11 cellular contexts compared by ENCODE assay signal in genomic region chr14:35285991-35286564, GRCh38. TPM values are rescaled to one million over a fixed set of nuclear protein-coding genes. Genes with fewer than 3 reads are reported as not detected.
DNase-seq lines count a peak whose midpoint lies in the region; ATAC-seq, FAIRE-seq and TF ChIP-seq lines count a peak whose summit lies in the region.
"Had no signal": no experiment of that assay in that cellular context is flagged by ENCODE, and none has a peak within 500 bp of the region (broad histone marks: within the 10 kb centered on the region; RNA-seq: fewer than 3 reads in every experiment).

No MANE protein-coding gene starts in this region.

- H3K4me1 ChIP-seq in BLaER1 treated with 17β-estradiol and CSF1 and Interleukin-3, amounts not matched to agents 10 nM and 100 nM, result peaks cover 76 to 94% (median 84%) of the 10 kb centered on the region in 10 experiments

- no peaks in the 10 kb centered on the region for H4K20me1 ChIP-seq in BLaER1 treated with 17β-estradiol and CSF1 and Interleukin-3, amounts not matched to agents 10 nM and 100 nM

- H3K4me1 Mint-ChIP-seq in activated T-helper 1 cell treated with anti-CD3 and anti-CD28 coated beads, Interleukin-12 subunit alpha, Interleukin-12 subunit beta, Interleukin-2, Interleukin-4 antibody, amounts not matched to agents 30 ng/mL and 10 ng/mL and 1 ng/mL, durations not matched to agents 14 hours and 24 hours and 36 hours (ENCODE audit: low read depth), result peaks cover 57% of the 10 kb centered on the region
- H3K4me1 Mint-ChIP-seq in HFFc6 (ENCODE audit: low read depth), result peaks cover 17% of the 10 kb centered on the region

- no peak for FAIRE-seq in urothelium cell line (lab: Jason Lieb, UNC)

- peak overlapping the region; percentile 83 to 97 (median 92) for H3K4me2 ChIP-seq in BLaER1 treated with 17β-estradiol and CSF1 and Interleukin-3, amounts not matched to agents 10 nM and 100 nM

- H3K9ac ChIP-seq in BLaER1 treated with 17β-estradiol and CSF1 and Interleukin-3, amounts not matched to agents 10 nM and 100 nM, result peak overlapping the region; percentile 31 to 98 (median 92); a peak in 21 of 22 replicates

- no peaks in the 10 kb centered on the region for H3K27me3 Mint-ChIP-seq in activated T-helper 1 cell treated with anti-CD3 and anti-CD28 coated beads, Interleukin-12 subunit alpha, Interleukin-12 subunit beta, Interleukin-2, Interleukin-4 antibody, amounts not matched to agents 30 ng/mL and 10 ng/mL and 1 ng/mL, durations not matched to agents 14 hours and 24 hours and 36 hours (ENCODE audit: insufficient read depth)
- H3K27me3 Mint-ChIP-seq in HFFc6 (ENCODE audit: insufficient read depth), result no peaks in the 10 kb centered on the region

- peak overlapping the region; percentile 53 for H3K4me3 Mint-ChIP-seq in activated T-helper 1 cell treated with anti-CD3 and anti-CD28 coated beads, Interleukin-12 subunit alpha, Interleukin-12 subunit beta, Interleukin-2, Interleukin-4 antibody, amounts not matched to agents 30 ng/mL and 10 ng/mL and 1 ng/mL, durations not matched to agents 14 hours and 24 hours and 36 hours
- H3K4me3 Mint-ChIP-seq in HFFc6, result no peak overlapping the region

- TF ChIP-seq CTCF in HFFc6 (IDR thresholded peaks at IDR 0.05), result no peak

- H3K4me3 ChIP-seq in BLaER1 treated with 17β-estradiol and CSF1 and Interleukin-3, amounts not matched to agents 10 nM and 100 nM, result peak overlapping the region in 9 of 10 experiments; percentile 18 to 65 (median 56); a peak in 18 of 20 replicates

- H3K27ac Mint-ChIP-seq in activated T-helper 1 cell treated with anti-CD3 and anti-CD28 coated beads, Interleukin-12 subunit alpha, Interleukin-12 subunit beta, Interleukin-2, Interleukin-4 antibody, amounts not matched to agents 30 ng/mL and 10 ng/mL and 1 ng/mL, durations not matched to agents 14 hours and 24 hours and 36 hours, result peak overlapping the region; percentile 99
- H3K27ac Mint-ChIP-seq in HFFc6, result no peak overlapping the region

- peak; percentile 3 for ATAC-seq in GM19324 (IDR thresholded peaks at IDR 0.05; ENCODE audit: low FRiP score, unreplicated experiment)
- ATAC-seq in HG03342 (IDR thresholded peaks at IDR 0.05; ENCODE audit: unreplicated experiment), result peak; percentile 3
- no peak for ATAC-seq in SK-N-SH treated with all-trans-retinoic acid at 6 μM for 48 hours
- ATAC-seq: Panc1 had no signal

- peaks cover 5% of the 10 kb centered on the region for H3K9me3 Mint-ChIP-seq in activated T-helper 1 cell treated with anti-CD3 and anti-CD28 coated beads, Interleukin-12 subunit alpha, Interleukin-12 subunit beta, Interleukin-2, Interleukin-4 antibody, amounts not matched to agents 30 ng/mL and 10 ng/mL and 1 ng/mL, durations not matched to agents 14 hours and 24 hours and 36 hours
- H3K9me3 Mint-ChIP-seq in HFFc6, result no peaks in the 10 kb centered on the region

- H3K27me3 ChIP-seq in BLaER1 treated with 17β-estradiol and CSF1 and Interleukin-3, amounts not matched to agents 10 nM and 100 nM, result no peaks in the 10 kb centered on the region

- intact Hi-C loops in activated T-helper 1 cell treated with anti-CD3 and anti-CD28 coated beads, Interleukin-12 subunit alpha, Interleukin-12 subunit beta, Interleukin-2, Interleukin-4 antibody, amounts not matched to agents 30 ng/mL and 10 ng/mL and 1 ng/mL, durations not matched to agents 14 hours and 24 hours and 36 hours (cut with micrococcal nuclease), result loop anchor here (1.0 to 10.0 kb wide), 5 partner anchors 8 to 459 kb away; partner anchors contain the start of gene INSM2

- H3K36me3 Mint-ChIP-seq in activated T-helper 1 cell treated with anti-CD3 and anti-CD28 coated beads, Interleukin-12 subunit alpha, Interleukin-12 subunit beta, Interleukin-2, Interleukin-4 antibody, amounts not matched to agents 30 ng/mL and 10 ng/mL and 1 ng/mL, durations not matched to agents 14 hours and 24 hours and 36 hours (ENCODE audit: low read depth), result peaks cover 20% of the 10 kb centered on the region
- H3K36me3 Mint-ChIP-seq in HFFc6 (ENCODE audit: low read depth), result peaks cover under 1% of the 10 kb centered on the region

- H3K27ac ChIP-seq in BLaER1 treated with 17β-estradiol and CSF1 and Interleukin-3, amounts not matched to agents 10 nM and 100 nM, result peak overlapping the region; percentile 39 to 99 (median 96); a peak in 21 of 22 replicates

- DNase-seq in activated T-helper 1 cell treated with anti-CD3 and anti-CD28 coated beads, Interleukin-12 subunit alpha, Interleukin-12 subunit beta, Interleukin-2, Interleukin-4 antibody, amounts not matched to agents 30 ng/mL and 10 ng/mL and 1 ng/mL, durations not matched to agents 14 hours and 24 hours and 36 hours (ENCODE audit: low spot score), result no peak
- DNase-seq in NCI-H2107 (lab: John Stamatoyannopoulos, UW) (no peak), urothelium cell line (ENCODE audit: low spot score) (no peak), HFFc6 (no peak)
- DNase-seq: anterior cingulate cortex, hypothalamus had no signal

- H3K9me3 ChIP-seq in BLaER1 treated with 17β-estradiol and CSF1 and Interleukin-3, amounts not matched to agents 10 nM and 100 nM (replicated peaks in 1 of 11), result peaks cover 0 to 7% (median 0%) of the 10 kb centered on the region in 11 experiments; a peak in 4 of 22 replicates

- peaks cover 0 to 18% (median 9%) of the 10 kb centered on the region in 11 experiments; a peak in 12 of 22 replicates for H3K36me3 ChIP-seq in BLaER1 treated with 17β-estradiol and CSF1 and Interleukin-3, amounts not matched to agents 10 nM and 100 nM

TF ChIP-seq in SK-N-SH treated with all-trans-retinoic acid at 6 μM for 48 hours, 23 proteins besides CTCF, POLR2A, EP300 and RAD21:
- no peak for TF ChIP-seq OSR1 (CRISPR knock-in tag; IDR thresholded peaks at IDR 0.05)
- no peak for TF ChIP-seq ZNF70 (CRISPR knock-in tag; IDR thresholded peaks at IDR 0.05)
- no peak for TF ChIP-seq TSHZ2 (CRISPR knock-in tag; IDR thresholded peaks at IDR 0.05)
- no peak for TF ChIP-seq BACH2 (CRISPR knock-in tag; IDR thresholded peaks at IDR 0.05; ENCODE audit: borderline replicate concordance)
- TF ChIP-seq ESRRG (CRISPR knock-in tag; IDR thresholded peaks at IDR 0.05), result no peak

RNA-seq across cellular contexts. Expression of gene PSMA6, which starts 6.1 kb away (rescaled TPM):
- total RNA-seq in activated T-helper 1 cell treated with anti-CD3 and anti-CD28 coated beads, Interleukin-12 subunit alpha, Interleukin-12 subunit beta, Interleukin-2, Interleukin-4 antibody, amounts not matched to agents 30 ng/mL and 10 ng/mL and 1 ng/mL, durations not matched to agents 14 hours and 24 hours and 36 hours, result 475 and 479 TPM in 2 replicates
- 100 to 1,000 TPM; 186 to 233 (median 222) TPM for total RNA-seq in HFFc6 (2021; fragmentation: NEBNext Ultra II Directional; extraction: Animal tissue kit (Norgen Biotek cat#: 25700))
